ENCODE assay signal across 1 cellular context in the genomic region with DNA sequence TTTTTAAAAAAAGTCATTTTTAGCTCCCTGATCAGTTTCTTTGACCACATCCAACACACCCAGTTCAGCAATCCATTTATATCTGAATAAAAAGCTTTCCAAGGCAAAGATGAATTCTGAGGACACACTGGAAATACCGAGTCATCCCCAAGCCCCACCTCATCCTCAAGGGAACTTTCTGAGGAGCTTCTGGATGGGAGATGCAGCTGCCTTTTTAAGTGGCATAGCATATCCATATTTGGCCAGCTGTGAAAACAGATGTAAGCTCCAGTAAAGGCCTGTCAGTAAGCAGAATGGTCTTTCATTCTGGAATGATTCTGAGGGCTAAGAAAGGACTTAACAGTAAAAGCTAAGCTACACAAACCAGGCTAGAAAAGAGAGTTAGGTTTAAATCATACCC.
TF ChIP-seq lines count a peak whose summit lies in the region.

No MANE protein-coding gene starts in this region.

TF ChIP-seq in GM23338, 12 proteins besides CTCF, POLR2A, EP300 and RAD21 (continued from another document):
- TF ChIP-seq, protein P1, sequence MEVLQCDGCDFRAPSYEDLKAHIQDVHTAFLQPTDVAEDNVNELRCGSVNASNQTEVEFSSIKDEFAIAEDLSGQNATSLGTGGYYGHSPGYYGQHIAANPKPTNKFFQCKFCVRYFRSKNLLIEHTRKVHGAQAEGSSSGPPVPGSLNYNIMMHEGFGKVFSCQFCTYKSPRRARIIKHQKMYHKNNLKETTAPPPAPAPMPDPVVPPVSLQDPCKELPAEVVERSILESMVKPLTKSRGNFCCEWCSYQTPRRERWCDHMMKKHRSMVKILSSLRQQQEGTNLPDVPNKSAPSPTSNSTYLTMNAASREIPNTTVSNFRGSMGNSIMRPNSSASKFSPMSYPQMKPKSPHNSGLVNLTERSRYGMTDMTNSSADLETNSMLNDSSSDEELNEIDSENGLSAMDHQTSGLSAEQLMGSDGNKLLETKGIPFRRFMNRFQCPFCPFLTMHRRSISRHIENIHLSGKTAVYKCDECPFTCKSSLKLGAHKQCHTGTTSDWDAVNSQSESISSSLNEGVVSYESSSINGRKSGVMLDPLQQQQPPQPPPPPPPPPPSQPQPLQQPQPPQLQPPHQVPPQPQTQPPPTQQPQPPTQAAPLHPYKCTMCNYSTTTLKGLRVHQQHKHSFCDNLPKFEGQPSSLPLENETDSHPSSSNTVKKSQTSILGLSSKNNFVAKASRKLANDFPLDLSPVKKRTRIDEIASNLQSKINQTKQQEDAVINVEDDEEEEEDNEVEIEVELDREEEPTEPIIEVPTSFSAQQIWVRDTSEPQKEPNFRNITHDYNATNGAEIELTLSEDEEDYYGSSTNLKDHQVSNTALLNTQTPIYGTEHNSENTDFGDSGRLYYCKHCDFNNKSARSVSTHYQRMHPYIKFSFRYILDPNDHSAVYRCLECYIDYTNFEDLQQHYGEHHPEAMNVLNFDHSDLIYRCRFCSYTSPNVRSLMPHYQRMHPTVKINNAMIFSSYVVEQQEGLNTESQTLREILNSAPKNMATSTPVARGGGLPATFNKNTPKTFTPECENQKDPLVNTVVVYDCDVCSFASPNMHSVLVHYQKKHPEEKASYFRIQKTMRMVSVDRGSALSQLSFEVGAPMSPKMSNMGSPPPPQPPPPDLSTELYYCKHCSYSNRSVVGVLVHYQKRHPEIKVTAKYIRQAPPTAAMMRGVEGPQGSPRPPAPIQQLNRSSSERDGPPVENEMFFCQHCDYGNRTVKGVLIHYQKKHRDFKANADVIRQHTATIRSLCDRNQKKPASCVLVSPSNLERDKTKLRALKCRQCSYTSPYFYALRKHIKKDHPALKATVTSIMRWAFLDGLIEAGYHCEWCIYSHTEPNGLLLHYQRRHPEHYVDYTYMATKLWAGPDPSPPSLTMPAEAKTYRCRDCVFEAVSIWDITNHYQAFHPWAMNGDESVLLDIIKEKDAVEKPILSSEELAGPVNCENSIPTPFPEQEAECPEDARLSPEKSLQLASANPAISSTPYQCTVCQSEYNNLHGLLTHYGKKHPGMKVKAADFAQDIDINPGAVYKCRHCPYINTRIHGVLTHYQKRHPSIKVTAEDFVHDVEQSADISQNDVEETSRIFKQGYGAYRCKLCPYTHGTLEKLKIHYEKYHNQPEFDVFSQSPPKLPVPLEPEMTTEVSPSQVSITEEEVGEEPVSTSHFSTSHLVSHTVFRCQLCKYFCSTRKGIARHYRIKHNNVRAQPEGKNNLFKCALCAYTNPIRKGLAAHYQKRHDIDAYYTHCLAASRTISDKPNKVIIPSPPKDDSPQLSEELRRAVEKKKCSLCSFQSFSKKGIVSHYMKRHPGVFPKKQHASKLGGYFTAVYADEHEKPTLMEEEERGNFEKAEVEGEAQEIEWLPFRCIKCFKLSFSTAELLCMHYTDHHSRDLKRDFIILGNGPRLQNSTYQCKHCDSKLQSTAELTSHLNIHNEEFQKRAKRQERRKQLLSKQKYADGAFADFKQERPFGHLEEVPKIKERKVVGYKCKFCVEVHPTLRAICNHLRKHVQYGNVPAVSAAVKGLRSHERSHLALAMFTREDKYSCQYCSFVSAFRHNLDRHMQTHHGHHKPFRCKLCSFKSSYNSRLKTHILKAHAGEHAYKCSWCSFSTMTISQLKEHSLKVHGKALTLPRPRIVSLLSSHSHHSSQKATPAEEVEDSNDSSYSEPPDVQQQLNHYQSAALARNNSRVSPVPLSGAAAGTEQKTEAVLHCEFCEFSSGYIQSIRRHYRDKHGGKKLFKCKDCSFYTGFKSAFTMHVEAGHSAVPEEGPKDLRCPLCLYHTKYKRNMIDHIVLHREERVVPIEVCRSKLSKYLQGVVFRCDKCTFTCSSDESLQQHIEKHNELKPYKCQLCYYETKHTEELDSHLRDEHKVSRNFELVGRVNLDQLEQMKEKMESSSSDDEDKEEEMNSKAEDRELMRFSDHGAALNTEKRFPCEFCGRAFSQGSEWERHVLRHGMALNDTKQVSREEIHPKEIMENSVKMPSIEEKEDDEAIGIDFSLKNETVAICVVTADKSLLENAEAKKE (CRISPR knock-in tag; IDR thresholded peaks at IDR 0.05): no peak
- TF ChIP-seq EZH2phosphoT487 (IDR thresholded peaks at IDR 0.05; ENCODE audit: unreplicated experiment) (no peak), STAT1 (IDR thresholded peaks at IDR 0.05; ENCODE audit: unreplicated experiment) (no peak), JUNB (IDR thresholded peaks at IDR 0.05; ENCODE audit: unreplicated experiment) (no peak), EZH2 (IDR thresholded peaks at IDR 0.05; ENCODE audit: low read depth, unreplicated experiment) (no peak), ZNF114 (CRISPR knock-in tag; IDR thresholded peaks at IDR 0.05) (no peak), ZNF331 (CRISPR knock-in tag; IDR thresholded peaks at IDR 0.05; ENCODE audit: low read depth) (no peak)
- TF ChIP-seq, protein P2, sequence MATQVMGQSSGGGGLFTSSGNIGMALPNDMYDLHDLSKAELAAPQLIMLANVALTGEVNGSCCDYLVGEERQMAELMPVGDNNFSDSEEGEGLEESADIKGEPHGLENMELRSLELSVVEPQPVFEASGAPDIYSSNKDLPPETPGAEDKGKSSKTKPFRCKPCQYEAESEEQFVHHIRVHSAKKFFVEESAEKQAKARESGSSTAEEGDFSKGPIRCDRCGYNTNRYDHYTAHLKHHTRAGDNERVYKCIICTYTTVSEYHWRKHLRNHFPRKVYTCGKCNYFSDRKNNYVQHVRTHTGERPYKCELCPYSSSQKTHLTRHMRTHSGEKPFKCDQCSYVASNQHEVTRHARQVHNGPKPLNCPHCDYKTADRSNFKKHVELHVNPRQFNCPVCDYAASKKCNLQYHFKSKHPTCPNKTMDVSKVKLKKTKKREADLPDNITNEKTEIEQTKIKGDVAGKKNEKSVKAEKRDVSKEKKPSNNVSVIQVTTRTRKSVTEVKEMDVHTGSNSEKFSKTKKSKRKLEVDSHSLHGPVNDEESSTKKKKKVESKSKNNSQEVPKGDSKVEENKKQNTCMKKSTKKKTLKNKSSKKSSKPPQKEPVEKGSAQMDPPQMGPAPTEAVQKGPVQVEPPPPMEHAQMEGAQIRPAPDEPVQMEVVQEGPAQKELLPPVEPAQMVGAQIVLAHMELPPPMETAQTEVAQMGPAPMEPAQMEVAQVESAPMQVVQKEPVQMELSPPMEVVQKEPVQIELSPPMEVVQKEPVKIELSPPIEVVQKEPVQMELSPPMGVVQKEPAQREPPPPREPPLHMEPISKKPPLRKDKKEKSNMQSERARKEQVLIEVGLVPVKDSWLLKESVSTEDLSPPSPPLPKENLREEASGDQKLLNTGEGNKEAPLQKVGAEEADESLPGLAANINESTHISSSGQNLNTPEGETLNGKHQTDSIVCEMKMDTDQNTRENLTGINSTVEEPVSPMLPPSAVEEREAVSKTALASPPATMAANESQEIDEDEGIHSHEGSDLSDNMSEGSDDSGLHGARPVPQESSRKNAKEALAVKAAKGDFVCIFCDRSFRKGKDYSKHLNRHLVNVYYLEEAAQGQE (IDR thresholded peaks at IDR 0.05; ENCODE audit: unreplicated experiment): no peak
- TF ChIP-seq, protein P3, sequence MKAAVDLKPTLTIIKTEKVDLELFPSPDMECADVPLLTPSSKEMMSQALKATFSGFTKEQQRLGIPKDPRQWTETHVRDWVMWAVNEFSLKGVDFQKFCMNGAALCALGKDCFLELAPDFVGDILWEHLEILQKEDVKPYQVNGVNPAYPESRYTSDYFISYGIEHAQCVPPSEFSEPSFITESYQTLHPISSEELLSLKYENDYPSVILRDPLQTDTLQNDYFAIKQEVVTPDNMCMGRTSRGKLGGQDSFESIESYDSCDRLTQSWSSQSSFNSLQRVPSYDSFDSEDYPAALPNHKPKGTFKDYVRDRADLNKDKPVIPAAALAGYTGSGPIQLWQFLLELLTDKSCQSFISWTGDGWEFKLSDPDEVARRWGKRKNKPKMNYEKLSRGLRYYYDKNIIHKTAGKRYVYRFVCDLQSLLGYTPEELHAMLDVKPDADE (IDR thresholded peaks at IDR 0.05): no peak
